15 cellular contexts compared by ENCODE assay signal in genomic region chr7:130936202-130936931, GRCh38.
DNase-seq lines count a peak whose midpoint lies in the region; ATAC-seq and TF ChIP-seq lines count a peak whose summit lies in the region.
"Had no signal": no experiment of that assay in that cellular context is flagged by ENCODE, and none has a peak within 500 bp of the region (broad histone marks: within the 10 kb centered on the region; RNA-seq: fewer than 3 reads in every experiment).

No MANE protein-coding gene starts in this region.

- H3K9me3 Mint-ChIP-seq in activated naive CD4-positive, alpha-beta T cell treated with anti-CD3 and anti-CD28 coated beads, Interleukin-2, amount 50 U/mL, for 24 hours: no peaks in the 10 kb centered on the region

- peaks cover 42% of the 10 kb centered on the region for H3K4me1 ChIP-seq in effector memory CD4-positive, alpha-beta T cell (ENCODE audit: control insufficient read depth, insufficient read depth, low read length, poor library complexity, severe bottlenecking)
- H3K4me1 ChIP-seq in prostate gland (replicated peaks): no peaks in the 10 kb centered on the region

- ATAC-seq in T-helper 17 cell (no peak), GM21367 (IDR thresholded peaks at IDR 0.05; ENCODE audit: unreplicated experiment) (no peak)

- H3K27me3 ChIP-seq in effector memory CD4-positive, alpha-beta T cell (replicated peaks; ENCODE audit: control insufficient read depth, insufficient read depth, low read length, poor library complexity, severe bottlenecking): no peaks in the 10 kb centered on the region
- H3K27me3 ChIP-seq in prostate gland (replicated peaks; ENCODE audit: insufficient read depth): no peaks in the 10 kb centered on the region

- peak overlapping the region; percentile 42 for H3K27ac ChIP-seq in effector memory CD4-positive, alpha-beta T cell (ENCODE audit: insufficient read depth, low read length, poor library complexity, severe bottlenecking)
- peak overlapping the region; percentile 14 for H3K27ac ChIP-seq in temporal lobe (ENCODE audit: low read depth, low read length)
- no peak overlapping the region for H3K27ac ChIP-seq in prostate gland
- no peak overlapping the region for H3K27ac ChIP-seq in substantia nigra (ENCODE audit: low read depth, low read length, poor library complexity, severe bottlenecking)

- peak overlapping the region; percentile 41 for H3K4me3 Mint-ChIP-seq in activated naive CD4-positive, alpha-beta T cell treated with anti-CD3 and anti-CD28 coated beads, Interleukin-2, amount 50 U/mL, for 24 hours
- peak overlapping the region; percentile 90 for H3K4me3 Mint-ChIP-seq in T-helper 17 cell

- intact Hi-C loops in prostate gland (cut with DNase I): no loop called here

- peak overlapping the region; percentile 84 for H3K27ac Mint-ChIP-seq in activated naive CD4-positive, alpha-beta T cell treated with anti-CD3 and anti-CD28 coated beads, Interleukin-2, amount 50 U/mL, for 24 hours
- H3K27ac Mint-ChIP-seq in T-helper 17 cell: no peak overlapping the region

- peaks cover 32% of the 10 kb centered on the region for H3K36me3 ChIP-seq in effector memory CD4-positive, alpha-beta T cell (ENCODE audit: control insufficient read depth, insufficient read depth, low read length)
- H3K36me3 ChIP-seq in prostate gland: no peaks in the 10 kb centered on the region

- 83% methylated on average over 7 of the region's 7 CpGs for WGBS in prostate gland

- peaks cover 94% of the 10 kb centered on the region for H3K4me1 Mint-ChIP-seq in activated naive CD4-positive, alpha-beta T cell treated with anti-CD3 and anti-CD28 coated beads, Interleukin-2, amount 50 U/mL, for 24 hours
- peaks cover 74% of the 10 kb centered on the region for H3K4me1 Mint-ChIP-seq in T-helper 17 cell

- peaks cover 40% of the 10 kb centered on the region for H3K36me3 Mint-ChIP-seq in activated naive CD4-positive, alpha-beta T cell treated with anti-CD3 and anti-CD28 coated beads, Interleukin-2, amount 50 U/mL, for 24 hours
- H3K36me3 Mint-ChIP-seq in T-helper 17 cell (ENCODE audit: low read depth): peaks cover 25% of the 10 kb centered on the region

- H3K9me3 ChIP-seq in T-helper 17 cell (ENCODE audit: control insufficient read depth, low read length, poor library complexity, severe bottlenecking): no peaks in the 10 kb centered on the region
- no peaks in the 10 kb centered on the region for H3K9me3 ChIP-seq in effector memory CD4-positive, alpha-beta T cell (ENCODE audit: control insufficient read depth, low read length)
- no peaks in the 10 kb centered on the region for H3K9me3 ChIP-seq in prostate gland

- no peak for TF ChIP-seq POLR2A in prostate gland (IDR thresholded peaks at IDR 0.05)

- DNase-seq in activated naive CD4-positive, alpha-beta T cell treated with Interleukin-2 at 50 U/mL for 16 hours: no peak
- DNase-seq in T-helper 17 cell (no peak), prostate gland (ENCODE audit: low spot score) (no peak), substantia nigra (lab: John Stamatoyannopoulos, UW) (no peak)
- no peak for DNase-seq in effector memory CD4-positive, alpha-beta T cell
- DNase-seq: AML-193, DMS79, foreskin melanocyte, Kasumi-1, mesenchymal stem cell, NCI-H146, NCI-H446 treated with DMSO at 0.1 percent for 48 hours had no signal

- TF ChIP-seq CTCF in prostate gland (IDR thresholded peaks at IDR 0.05): no peak

- H3K27me3 Mint-ChIP-seq in activated naive CD4-positive, alpha-beta T cell treated with anti-CD3 and anti-CD28 coated beads, Interleukin-2, amount 50 U/mL, for 24 hours: no peaks in the 10 kb centered on the region
- H3K27me3 Mint-ChIP-seq in T-helper 17 cell: no peaks in the 10 kb centered on the region

- no peak overlapping the region for H3K4me3 ChIP-seq in effector memory CD4-positive, alpha-beta T cell (ENCODE audit: insufficient read depth, low read depth, low read length, poor library complexity, severe bottlenecking)
- no peak overlapping the region for H3K4me3 ChIP-seq in prostate gland

Comparison
In these comparisons a context has a peak if more than half of its experiments do, and no peak if none do; other contexts are left out.
1. H3K27ac ChIP-seq: peak in effector memory CD4-positive, alpha-beta T cell (single experiment) and temporal lobe (single experiment); none in prostate gland (0 of 2) and substantia nigra (single experiment).